19 cellular contexts compared by ENCODE assay signal in the genomic region with DNA sequence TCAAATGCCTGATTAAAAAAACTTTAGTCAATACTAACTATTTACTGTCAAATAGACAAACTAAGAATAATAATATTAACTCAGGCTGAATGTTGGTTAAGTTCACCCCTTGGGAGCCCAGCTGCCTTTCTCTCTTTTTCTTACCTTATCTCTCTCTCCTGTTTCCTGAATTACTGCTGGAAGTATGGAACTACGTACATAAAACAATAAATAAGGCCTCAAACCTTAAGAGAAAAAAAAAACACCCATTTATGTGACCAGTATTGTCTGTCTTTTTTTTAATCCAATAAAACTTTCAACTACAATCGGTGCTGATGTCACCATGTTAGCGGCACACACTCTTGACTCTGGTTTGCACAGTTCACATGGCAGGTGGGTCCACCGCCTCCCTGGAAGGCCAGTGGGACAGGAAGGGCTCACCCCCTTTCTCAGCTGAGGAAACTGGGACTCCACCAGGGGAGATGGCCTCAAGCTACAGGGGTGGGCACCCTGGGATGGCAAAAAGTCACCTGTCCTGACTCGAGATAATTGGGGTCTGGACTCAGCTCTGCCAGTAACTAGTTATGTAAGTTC. TPM values are rescaled to one million over a fixed set of nuclear protein-coding genes. Genes with fewer than 3 reads are reported as not detected.
DNase-seq lines count a peak whose midpoint lies in the region; ATAC-seq and TF ChIP-seq lines count a peak whose summit lies in the region.
"Had no signal": no experiment of that assay in that cellular context is flagged by ENCODE, and none has a peak within 500 bp of the region (broad histone marks: within the 10 kb centered on the region; RNA-seq: fewer than 3 reads in every experiment).

No MANE protein-coding gene starts in this region.

- H3K9me3 Mint-ChIP-seq in activated naive CD4-positive, alpha-beta T cell treated with anti-CD3 and anti-CD28 coated beads, Interleukin-2, amount 50 U/mL, for 24 hours: no peaks in the 10 kb centered on the region
- no peaks in the 10 kb centered on the region for H3K9me3 Mint-ChIP-seq in activated CD4-positive, alpha-beta memory T cell treated with anti-CD3 and anti-CD28 coated beads, Interleukin-2, amount 10 ng/mL, durations not matched to agents 7 days and 5 days
- H3K9me3 Mint-ChIP-seq in effector memory CD8-positive, alpha-beta T cell: no peaks in the 10 kb centered on the region
- H3K9me3 Mint-ChIP-seq: nephron progenitor cell had no signal

- H3K27me3 ChIP-seq in GM23248 (replicated peaks; ENCODE audit: insufficient read depth): peaks cover 28% of the 10 kb centered on the region; the same call in 1 of the 2 replicates

- 75 to 77% methylated on average over 5 of the region's 5 CpGs for WGBS in GM23248 (ENCODE audit: low coverage in 1 of 2, low lambda C conversion rate in 2 of 2, missing lambda C conversion rate in 2 of 2), 2 experiments

- in situ Hi-C loops in GM13977 (cut with MboI; ENCODE audit: low pct_unique_long_range_greater_than_20kb, low sequenced_read_pairs, unreplicated experiment): no loop called here
- in situ Hi-C loops in GM23248 (cut with MboI): loop anchor here (25.0 kb wide), 1 partner anchor 1113 kb away; no protein-coding TSS in a partner anchor

- no peaks in the 10 kb centered on the region for H4K20me1 ChIP-seq in GM23248 (ENCODE audit: insufficient read depth)

- H3K36me3 ChIP-seq in GM23248 (ENCODE audit: low read depth): no peaks in the 10 kb centered on the region
- H3K36me3 ChIP-seq: adrenal gland, colonic mucosa, sigmoid colon, tibial artery had no signal

- H3K4me3 Mint-ChIP-seq in activated naive CD4-positive, alpha-beta T cell treated with anti-CD3 and anti-CD28 coated beads, Interleukin-2, amount 50 U/mL, for 24 hours: peak overlapping the region; percentile 90
- peak overlapping the region; percentile 60 for H3K4me3 Mint-ChIP-seq in activated CD4-positive, alpha-beta memory T cell treated with anti-CD3 and anti-CD28 coated beads, Interleukin-2, amount 10 ng/mL, durations not matched to agents 7 days and 5 days
- peak overlapping the region; percentile 99 for H3K4me3 Mint-ChIP-seq in effector memory CD8-positive, alpha-beta T cell
- H3K4me3 Mint-ChIP-seq: nephron progenitor cell had no signal

- peak; percentile 18 for ATAC-seq in effector memory CD8-positive, alpha-beta T cell (replicated peaks)
- no peak for ATAC-seq in HG02970 (IDR thresholded peaks at IDR 0.05; ENCODE audit: low FRiP score, unreplicated experiment)

- H3K4me1 ChIP-seq in GM23248 (ENCODE audit: insufficient read depth): no peaks in the 10 kb centered on the region
- H3K4me1 ChIP-seq: adrenal gland, colonic mucosa had no signal

- no peak for TF ChIP-seq CTCF in GM13977 (IDR thresholded peaks at IDR 0.05; ENCODE audit: extremely low read depth, insufficient read depth, missing control alignments)

- no peak overlapping the region for H3K4me3 ChIP-seq in GM23248
- H3K4me3 ChIP-seq: adrenal gland, colonic mucosa, sigmoid colon, tibial artery had no signal

- H3K36me3 Mint-ChIP-seq in activated naive CD4-positive, alpha-beta T cell treated with anti-CD3 and anti-CD28 coated beads, Interleukin-2, amount 50 U/mL, for 24 hours: peaks cover 12% of the 10 kb centered on the region
- H3K36me3 Mint-ChIP-seq in activated CD4-positive, alpha-beta memory T cell treated with anti-CD3 and anti-CD28 coated beads, Interleukin-2, amount 10 ng/mL, durations not matched to agents 7 days and 5 days (ENCODE audit: low read depth): peaks cover 78% of the 10 kb centered on the region
- peaks cover 98% of the 10 kb centered on the region for H3K36me3 Mint-ChIP-seq in effector memory CD8-positive, alpha-beta T cell (ENCODE audit: insufficient read depth)

- no peaks in the 10 kb centered on the region for H3K79me2 ChIP-seq in GM23248 (ENCODE audit: insufficient read depth)

- no peaks in the 10 kb centered on the region for H3K27me3 Mint-ChIP-seq in activated naive CD4-positive, alpha-beta T cell treated with anti-CD3 and anti-CD28 coated beads, Interleukin-2, amount 50 U/mL, for 24 hours
- no peaks in the 10 kb centered on the region for H3K27me3 Mint-ChIP-seq in activated CD4-positive, alpha-beta memory T cell treated with anti-CD3 and anti-CD28 coated beads, Interleukin-2, amount 10 ng/mL, durations not matched to agents 7 days and 5 days
- no peaks in the 10 kb centered on the region for H3K27me3 Mint-ChIP-seq in effector memory CD8-positive, alpha-beta T cell

- no peaks in the 10 kb centered on the region for H3K9me2 ChIP-seq in GM23248 (ENCODE audit: insufficient read depth)

- no peak overlapping the region for H3K9ac ChIP-seq in GM23248
- H3K9ac ChIP-seq: KMS-11 had no signal

- no peaks in the 10 kb centered on the region for H3F3A ChIP-seq in GM23248 (ENCODE audit: insufficient read depth)

- POLR2A ChIA-PET in activated CD4-positive, alpha-beta memory T cell treated with anti-CD3 and anti-CD28 coated beads, Interleukin-2, amount 10 ng/mL, durations not matched to agents 7 days and 5 days (lab: Charles Lee): interaction anchor here (0.5 to 41.9 kb wide), 5 partner anchors 13 to 1113 kb away, joined by 3 to 1689 read pairs (median 6); partner anchors contain the start of gene BCL11B

- H3K9me3 ChIP-seq in GM23248 (ENCODE audit: low read depth): no peaks in the 10 kb centered on the region
- H3K9me3 ChIP-seq: adrenal gland, colonic mucosa, sigmoid colon, tibial artery had no signal

- H3K4me1 Mint-ChIP-seq in activated naive CD4-positive, alpha-beta T cell treated with anti-CD3 and anti-CD28 coated beads, Interleukin-2, amount 50 U/mL, for 24 hours: peaks cover 85% of the 10 kb centered on the region
- H3K4me1 Mint-ChIP-seq in activated CD4-positive, alpha-beta memory T cell treated with anti-CD3 and anti-CD28 coated beads, Interleukin-2, amount 10 ng/mL, durations not matched to agents 7 days and 5 days: peaks cover 87% of the 10 kb centered on the region
- peaks cover 73 to 79% of the 10 kb centered on the region in 2 donors for H3K4me1 Mint-ChIP-seq in effector memory CD8-positive, alpha-beta T cell (ENCODE audit: low read depth in 2 of 2)

- H3K27ac ChIP-seq in GM23248: no peak overlapping the region
- H3K27ac ChIP-seq: adrenal gland, colonic mucosa, KMS-11, sigmoid colon, tibial artery had no signal

- no peak overlapping the region for H3K4me2 ChIP-seq in GM23248 (ENCODE audit: unreplicated experiment)
- H3K4me2 ChIP-seq: KMS-11 had no signal

- no peak overlapping the region for H2AFZ ChIP-seq in GM23248

- CTCF ChIA-PET in activated CD4-positive, alpha-beta memory T cell treated with anti-CD3 and anti-CD28 coated beads, Interleukin-2, amount 10 ng/mL, durations not matched to agents 7 days and 5 days (lab: Charles Lee): interaction anchor here (0.8 to 3.0 kb wide), 7 partner anchors 10 to 62 kb away, joined by 3 to 14 read pairs (median 3); no protein-coding TSS in a partner anchor

- H3K27ac Mint-ChIP-seq in activated naive CD4-positive, alpha-beta T cell treated with anti-CD3 and anti-CD28 coated beads, Interleukin-2, amount 50 U/mL, for 24 hours: peak overlapping the region; percentile 99
- peak overlapping the region; percentile 94 for H3K27ac Mint-ChIP-seq in activated CD4-positive, alpha-beta memory T cell treated with anti-CD3 and anti-CD28 coated beads, Interleukin-2, amount 10 ng/mL, durations not matched to agents 7 days and 5 days
- H3K27ac Mint-ChIP-seq in effector memory CD8-positive, alpha-beta T cell: peak overlapping the region; percentile 98 to 99
- H3K27ac Mint-ChIP-seq: nephron progenitor cell had no signal

- DNase-seq in activated naive CD4-positive, alpha-beta T cell treated with anti-CD3 and anti-CD28 coated beads, Interleukin-2, amount 50 U/mL, for 16 hours: no peak
- DNase-seq in activated CD4-positive, alpha-beta memory T cell treated with anti-CD3 and anti-CD28 coated beads, Interleukin-2, amount 10 ng/mL, durations not matched to agents 7 days and 5 days: no peak
- DNase-seq in effector memory CD8-positive, alpha-beta T cell: no peak
- DNase-seq in GM13977 (ENCODE audit: low spot score) (no peak), GM23248 (no peak)
- DNase-seq: adrenal gland, colonic mucosa, DMS79 treated with DMSO at 0.1 percent for 48 hours, NCI-H187, NCI-H2227 treated with DMSO at 0.1 percent for 48 hours, NCI-H774, nephron progenitor cell, OCI-M1, SHP77, sigmoid colon, tibial artery had no signal

RNA-seq across cellular contexts. Expression of gene BCL11B, which starts 21.3 kb away (rescaled TPM):
- total RNA-seq in activated CD4-positive, alpha-beta memory T cell treated with anti-CD3 and anti-CD28 coated beads, Interleukin-2, amount 10 ng/mL, durations not matched to agents 7 days and 5 days: 10 to 100 TPM; 81.7 to 82.0 TPM
- total RNA-seq in GM23248 (2014; rRNA removed; shearing (Covaris generic)): not detected in 2 replicates
- not detected in 2 replicates for polyA plus RNA-seq in GM23248 (2016; fragmentation: Nextera tagmentation; extraction: Ambion mirVana)

Comparison
In these comparisons a context has a peak if more than half of its experiments do, and no peak if none do; other contexts are left out.
1. RNA of gene BCL11B, which starts 21.3 kb away (total RNA-seq): 81.7 to 82.0 TPM in activated CD4-positive, alpha-beta memory T cell treated with anti-CD3 and anti-CD28 coated beads, Interleukin-2, amount 10 ng/mL, durations not matched to agents 7 days and 5 days; not detected in GM23248; every median in the first group is over 10 times any median in the second.
2. Peak in every context shown above with its lines, with median percentiles within 50 percentile points of each other: H3K27ac Mint-ChIP-seq and H3K4me3 Mint-ChIP-seq.